20 cellular contexts compared by ENCODE assay signal in genomic region chr4:26237916-26238315, GRCh38.
DNase-seq lines count a peak whose midpoint lies in the region; ATAC-seq and TF ChIP-seq lines count a peak whose summit lies in the region.
"Had no signal": no experiment of that assay in that cellular context is flagged by ENCODE, and none has a peak within 500 bp of the region (broad histone marks: within the 10 kb centered on the region; RNA-seq: fewer than 3 reads in every experiment).

No MANE protein-coding gene starts in this region.

- intact Hi-C loops in natural killer cell (cut with micrococcal nuclease) = no loop called here

- H3K9me3 Mint-ChIP-seq in natural killer cell treated with Interleukin-12 subunit alpha and Interleukin-12 subunit beta and Interleukin-15 and Interleukin-18, amount 100 ng/mL, for 72 hours = no peaks in the 10 kb centered on the region
- H3K9me3 Mint-ChIP-seq in natural killer cell (no peaks in the 10 kb centered on the region), brain (peaks cover 0 to 4% (median 0%) of the 10 kb centered on the region in 5 experiments)
- H3K9me3 Mint-ChIP-seq: activated naive CD4-positive, alpha-beta T cell treated with anti-CD3 and anti-CD28 coated beads for 36 hours; naive thymus-derived CD8-positive, alpha-beta T cell; T-helper 1 cell treated with Interleukin-12 subunit alpha and Interleukin-12 subunit beta and Interleukin-4 antibody, amounts not matched to agents 30 μg/mL and 1 μg/mL, for 36 hours had no signal

- H3K4me3 Mint-ChIP-seq in natural killer cell treated with Interleukin-12 subunit alpha and Interleukin-12 subunit beta and Interleukin-15 and Interleukin-18, amount 100 ng/mL, for 72 hours = no peak overlapping the region
- no peak overlapping the region for H3K4me3 Mint-ChIP-seq in natural killer cell
- peak overlapping the region in 3 of 5 experiments; percentile 71 to 75 (median 71) for H3K4me3 Mint-ChIP-seq in brain
- H3K4me3 Mint-ChIP-seq: activated naive CD4-positive, alpha-beta T cell treated with anti-CD3 and anti-CD28 coated beads for 36 hours; CD4-positive, CD25-positive, alpha-beta regulatory T cell; naive thymus-derived CD8-positive, alpha-beta T cell; T-helper 1 cell treated with Interleukin-12 subunit alpha and Interleukin-12 subunit beta and Interleukin-4 antibody, amounts not matched to agents 30 μg/mL and 1 μg/mL, for 36 hours had no signal

- no peak for DNase-seq in natural killer cell treated with Interleukin-12 subunit alpha and Interleukin-12 subunit beta and Interleukin-15 and Interleukin-18, amount 100 ng/mL, for 72 hours (ENCODE audit: low spot score)
- no peak for DNase-seq in natural killer cell
- peak; percentile 81 for DNase-seq in myocyte (ENCODE audit: low read depth)
- DNase-seq in activated effector memory CD4-positive, alpha-beta T cell treated with anti-CD3 and anti-CD28 coated beads, Interleukin-2, amount 50 U/mL, for 16 hours = no peak
- DNase-seq in SKM-1 treated with dmso at 0.1 percent for 144 hours (lab: John Stamatoyannopoulos, UW; ENCODE audit: unreplicated experiment) = no peak
- no peak for DNase-seq in HT-29 (ENCODE audit: low spot score)
- DNase-seq: activated CD4-positive, alpha-beta T cell treated with anti-CD3 and anti-CD28 coated beads, Interleukin-2, amount 50 U/mL, for 48 hours; activated naive CD4-positive, alpha-beta T cell treated with anti-CD3 and anti-CD28 coated beads for 36 hours; CD4-positive, CD25-positive, alpha-beta regulatory T cell; DND-41; HCEC 1CT; islet precursor cell; KG1; MV-4-11; naive thymus-derived CD8-positive, alpha-beta T cell; SIG-M5; stimulated activated CD4-positive, alpha-beta T cell treated with anti-CD3 and anti-CD28 coated beads, Interleukin-12 subunit alpha, Interleukin-12 subunit beta, amount 100 ng/mL, for 4 hours had no signal

- H3K4me1 Mint-ChIP-seq in natural killer cell treated with Interleukin-12 subunit alpha and Interleukin-12 subunit beta and Interleukin-15 and Interleukin-18, amount 100 ng/mL, for 72 hours (ENCODE audit: low read depth in 2 of 2) = peaks cover 13 to 31% of the 10 kb centered on the region in 2 donors
- H3K4me1 Mint-ChIP-seq in natural killer cell (no peaks in the 10 kb centered on the region), brain (peaks cover 49% of the 10 kb centered on the region)

- no peaks in the 10 kb centered on the region for H3K36me3 Mint-ChIP-seq in natural killer cell treated with Interleukin-12 subunit alpha and Interleukin-12 subunit beta and Interleukin-15 and Interleukin-18, amount 100 ng/mL, for 72 hours
- H3K36me3 Mint-ChIP-seq in natural killer cell (no peaks in the 10 kb centered on the region), brain (no peaks in the 10 kb centered on the region)
- H3K36me3 Mint-ChIP-seq: CD4-positive, CD25-positive, alpha-beta regulatory T cell; naive thymus-derived CD8-positive, alpha-beta T cell had no signal

- TF ChIP-seq CTCF in natural killer cell (IDR thresholded peaks at IDR 0.05) (no peak), brain (conservative IDR thresholded peaks at IDR 0.05) (no peak)

- H3K27ac Mint-ChIP-seq in natural killer cell treated with Interleukin-12 subunit alpha and Interleukin-12 subunit beta and Interleukin-15 and Interleukin-18, amount 100 ng/mL, for 72 hours = peak overlapping the region; percentile 28 to 40
- H3K27ac Mint-ChIP-seq in natural killer cell = no peak overlapping the region
- peak overlapping the region; percentile 82 to 95 (median 92) for H3K27ac Mint-ChIP-seq in brain
- H3K27ac Mint-ChIP-seq: activated naive CD4-positive, alpha-beta T cell treated with anti-CD3 and anti-CD28 coated beads for 36 hours; T-helper 1 cell treated with Interleukin-12 subunit alpha and Interleukin-12 subunit beta and Interleukin-4 antibody, amounts not matched to agents 30 μg/mL and 1 μg/mL, for 36 hours had no signal

- ATAC-seq in natural killer cell treated with Interleukin-12 subunit alpha and Interleukin-12 subunit beta and Interleukin-15 and Interleukin-18, amount 100 ng/mL, for 72 hours = no peak
- ATAC-seq in natural killer cell (no peak), HG02642 (IDR thresholded peaks at IDR 0.05; ENCODE audit: poor library complexity, unreplicated experiment) (no peak)
- ATAC-seq: naive thymus-derived CD8-positive, alpha-beta T cell had no signal

- peaks cover 0 to 8% of the 10 kb centered on the region in 2 donors for H3K27me3 Mint-ChIP-seq in natural killer cell treated with Interleukin-12 subunit alpha and Interleukin-12 subunit beta and Interleukin-15 and Interleukin-18, amount 100 ng/mL, for 72 hours
- peaks cover 22 to 26% of the 10 kb centered on the region in 2 donors for H3K27me3 Mint-ChIP-seq in natural killer cell (ENCODE audit: low read depth in 2 of 2)
- H3K27me3 Mint-ChIP-seq in brain = peaks cover 7% of the 10 kb centered on the region

Comparison
In these comparisons a context has a peak if more than half of its experiments do, and no peak if none do; other contexts are left out.
1. H3K27ac Mint-ChIP-seq: peak in natural killer cell treated with Interleukin-12 subunit alpha and Interleukin-12 subunit beta and Interleukin-15 and Interleukin-18, amount 100 ng/mL, for 72 hours (2 of 2) and brain (5 of 5); none in natural killer cell (0 of 2).
2. H3K4me3 Mint-ChIP-seq: peak in brain (3 of 5); none in natural killer cell treated with Interleukin-12 subunit alpha and Interleukin-12 subunit beta and Interleukin-15 and Interleukin-18, amount 100 ng/mL, for 72 hours (single experiment) and natural killer cell (single experiment).